Comparison of ENCODE assay signal across 10 cellular contexts in the genomic region with DNA sequence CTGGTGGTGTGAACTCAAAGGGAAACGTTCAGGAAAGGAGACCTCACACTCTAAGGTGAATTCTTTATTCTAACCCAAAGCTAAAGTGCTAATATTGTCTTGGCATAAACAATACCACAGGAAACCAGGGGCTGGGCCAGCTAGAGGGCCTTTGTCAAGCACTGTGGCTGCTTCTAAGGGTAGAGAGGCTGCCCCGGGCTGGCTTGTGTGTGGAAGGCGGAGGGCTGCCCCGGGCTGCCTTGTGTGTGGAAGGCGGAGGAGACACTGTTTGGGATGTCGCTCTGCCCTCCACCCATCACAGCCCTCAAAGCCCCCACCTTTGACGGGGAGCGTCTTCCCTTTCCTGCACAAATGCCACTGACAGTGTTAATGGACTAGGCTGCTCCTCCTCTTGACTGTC.
A peak's percentile ranks its signal among the peaks of the same experiment; 100 is the strongest.
DNase-seq lines count a peak whose midpoint lies in the region; ATAC-seq and TF ChIP-seq lines count a peak whose summit lies in the region.
"Had no signal": no experiment of that assay in that cellular context is flagged by ENCODE, and none has a peak within 500 bp of the region (broad histone marks: within the 10 kb centered on the region; RNA-seq: fewer than 3 reads in every experiment).

No MANE protein-coding gene starts in this region.

- in situ Hi-C loops in GM13976 (cut with MboI; ENCODE audit: low sequenced_read_pairs, unreplicated experiment), result no loop called here

- H3K36me3 ChIP-seq in left lung, result no peaks in the 10 kb centered on the region
- H3K36me3 ChIP-seq: adrenal gland had no signal

- no peak overlapping the region for H3K4me3 ChIP-seq in left lung
- H3K4me3 ChIP-seq: adrenal gland had no signal

- TF ChIP-seq CTCF in left lung (IDR thresholded peaks at IDR 0.05), result no peak
- no peak for TF ChIP-seq CTCF in GM13976 (IDR thresholded peaks at IDR 0.05; ENCODE audit: borderline replicate concordance, control extremely low read depth, extremely low read depth, insufficient read depth, missing control alignments)

- H3K9me3 ChIP-seq in left lung, result no peaks in the 10 kb centered on the region
- H3K9me3 ChIP-seq: adrenal gland had no signal

- peak overlapping the region; percentile 57 to 59 for H3K27ac ChIP-seq in left lung
- peak overlapping the region; percentile 13 for H3K27ac ChIP-seq in temporal lobe (ENCODE audit: low read depth, low read length)

- H3K27me3 ChIP-seq in left lung, result no peaks in the 10 kb centered on the region
- H3K27me3 ChIP-seq: adrenal gland had no signal

- intact Hi-C loops in left lung (cut with DNase I), result no loop called here

- no peak for DNase-seq in activated CD4-positive, CD25-positive, alpha-beta regulatory T cell treated with anti-CD3 and anti-CD28 coated beads, Interleukin-2, amount 50 U/mL, for 72 hours
- DNase-seq in activated effector memory CD4-positive, alpha-beta T cell treated with Interleukin-2 at 50 U/mL for 16 hours, result peak; percentile 22
- DNase-seq in left lung (no peak), GM13976 (ENCODE audit: low spot score) (no peak), nucleus accumbens (lab: John Stamatoyannopoulos, UW) (no peak), NCI-H2171 treated with DMSO at 0.1 percent for 48 hours (lab: John Stamatoyannopoulos, UW) (no peak)
- DNase-seq: erythroblast had no signal

- ATAC-seq in activated CD4-positive, CD25-positive, alpha-beta regulatory T cell treated with anti-CD3 and anti-CD28 coated beads, Interleukin-2, amount 50 U/mL, for 24 hours, result peak; percentile 30 to 41
- no peak for ATAC-seq in left lung

- peaks cover 10 to 58% of the 10 kb centered on the region in 2 donors for H3K4me1 ChIP-seq in left lung
- H3K4me1 ChIP-seq: adrenal gland had no signal
